11 cellular contexts compared by ENCODE assay signal in genomic region chr1:234743866-234744581, GRCh38.
A peak's percentile ranks its signal among the peaks of the same experiment; 100 is the strongest.
DNase-seq lines count a peak whose midpoint lies in the region; ATAC-seq, FAIRE-seq and TF ChIP-seq lines count a peak whose summit lies in the region.
"Had no signal": no experiment of that assay in that cellular context is flagged by ENCODE, and none has a peak within 500 bp of the region (broad histone marks: within the 10 kb centered on the region; RNA-seq: fewer than 3 reads in every experiment).

No MANE protein-coding gene starts in this region.

- peak overlapping the region; percentile 4 for H3K4me3 ChIP-seq in rectal smooth muscle tissue (ENCODE audit: low read length)
- H3K4me3 ChIP-seq: GM12878 had no signal

- peak overlapping the region; percentile 62 for H3K27ac ChIP-seq in rectal smooth muscle tissue (ENCODE audit: low read depth, low read length)
- H3K27ac ChIP-seq: HL-60 had no signal

- H3K4me1 ChIP-seq in rectal smooth muscle tissue (ENCODE audit: control insufficient read depth, insufficient read depth, low read length) = peaks cover 10% of the 10 kb centered on the region

- peak; percentile 42 for DNase-seq in GM03348 (ENCODE audit: low spot score)
- DNase-seq in SHP77 (lab: John Stamatoyannopoulos, UW) = peak; percentile 54 to 61
- DNase-seq in foreskin melanocyte = peak; percentile 87
- no peak for DNase-seq in stimulated activated CD4-positive, alpha-beta T cell treated with anti-CD3 and anti-CD28 coated beads, Interleukin-2, amount 100 ng/mL, for 24 hours
- no peak for DNase-seq in NCI-H2171 (lab: John Stamatoyannopoulos, UW)
- DNase-seq in GM12891 (ENCODE audit: insufficient read length, low spot score) = no peak
- DNase-seq: activated CD4-positive, alpha-beta T cell treated with anti-CD3 and anti-CD28 coated beads, Interleukin-2, amount 10 ng/mL, durations not matched to agents 24 days and 14 days had no signal

- H3K27me3 ChIP-seq in rectal smooth muscle tissue (ENCODE audit: control insufficient read depth, insufficient read depth, low read length) = no peaks in the 10 kb centered on the region

- no peak overlapping the region for H3K9ac ChIP-seq in rectal smooth muscle tissue (ENCODE audit: low read length)

- FAIRE-seq in GM12891 (lab: Jason Lieb, UNC) = no peak
- FAIRE-seq: GM12878 had no signal

- no peak for TF ChIP-seq POLR2A in GM12891 (IDR thresholded peaks at IDR 0.05; ENCODE audit: low read depth, low read length)

- H3K36me3 ChIP-seq in rectal smooth muscle tissue (ENCODE audit: control insufficient read depth, insufficient read depth, low read length) = no peaks in the 10 kb centered on the region

- no peak for ATAC-seq in activated CD4-positive, CD25-positive, alpha-beta regulatory T cell treated with anti-CD3 and anti-CD28 coated beads, Interleukin-2, amount 50 U/mL, for 24 hours
- ATAC-seq: GM12878 had no signal

TF ChIP-seq in GM12891, 5 proteins besides CTCF, POLR2A, EP300 and RAD21:
- TF ChIP-seq TAF1 (IDR thresholded peaks at IDR 0.05; ENCODE audit: low read depth, low read length) = no peak
- no peak for TF ChIP-seq POU2F2 (IDR thresholded peaks at IDR 0.05; ENCODE audit: low read depth, low read length)
- TF ChIP-seq PAX5 (IDR thresholded peaks at IDR 0.05; ENCODE audit: insufficient read depth, low read length, severe bottlenecking) = no peak
- no peak for TF ChIP-seq SPI1 (IDR thresholded peaks at IDR 0.05; ENCODE audit: low read depth, low read length)
- TF ChIP-seq POLR2AphosphoS5 (IDR thresholded peaks at IDR 0.05; ENCODE audit: low read depth, low read length) = no peak

Comparison
In these comparisons a context has a peak if more than half of its experiments do, and no peak if none do; other contexts are left out.
1. DNase-seq: peak in GM03348 (single experiment), SHP77 (2 of 2) and foreskin melanocyte (single experiment); none in stimulated activated CD4-positive, alpha-beta T cell treated with anti-CD3 and anti-CD28 coated beads, Interleukin-2, amount 100 ng/mL, for 24 hours (0 of 2), NCI-H2171 (single experiment) and GM12891 (single experiment).